In genomic region chr17:33291248-33292183, GRCh38 we compare ENCODE assay signal across 8 cellular contexts. TPM values are rescaled to one million over a fixed set of nuclear protein-coding genes. Genes with fewer than 3 reads are reported as not detected.
DNase-seq lines count a peak whose midpoint lies in the region; ATAC-seq, FAIRE-seq and TF ChIP-seq lines count a peak whose summit lies in the region.

No MANE protein-coding gene starts in this region.

- H3K4me2 ChIP-seq in A549: peak overlapping the region; percentile 99

- H3K36me3 ChIP-seq in brain microvascular endothelial cell (replicated peaks) (no peaks in the 10 kb centered on the region), upper lobe of left lung (no peaks in the 10 kb centered on the region)

- H3K27ac ChIP-seq in A549 (peak overlapping the region; percentile 76 to 88), brain microvascular endothelial cell (no peak overlapping the region), upper lobe of left lung (no peak overlapping the region)

- POLR2A ChIA-PET in A549 (lab: Yijun Ruan, JAX) (interaction anchor here (0.6 to 1.1 kb wide), 2 partner anchors 166 to 343 kb away, joined by 4 to 6 read pairs; no protein-coding TSS in a partner anchor), HEK293T (lab: Yijun Ruan, JAX) (no interaction called here)

- TF ChIP-seq RAD21 in A549 (conservative IDR thresholded peaks at IDR 0.05 in 1 of 2, IDR thresholded peaks at IDR 0.05 in 1 of 2): peak; percentile 19 to 39; a peak in 4 of 5 replicates

- DNase-seq in A549 (ENCODE audit: low read depth in 1 of 2, low spot score in 1 of 2) (peak; percentile 26 to 66), HEK293T (ENCODE audit: extremely low spot score) (peak; percentile 10), brain microvascular endothelial cell (no peak), kidney tubule cell (ENCODE audit: low spot score) (peak; percentile 50), upper lobe of left lung (peak in 1 of 2 donors; percentile 84)

- CTCF ChIA-PET in A549 (lab: Yijun Ruan, JAX): interaction anchor here (0.6 to 9.1 kb wide), 72 partner anchors 8 to 509 kb away, joined by 3 to 80 read pairs (median 5); partner anchors contain the start of gene MYO1D
- CTCF ChIA-PET in HEK293T (lab: Yijun Ruan, JAX): interaction anchor here (0.6 to 1.1 kb wide), 4 partner anchors 45 to 1017 kb away, joined by 3 read pairs; no protein-coding TSS in a partner anchor

- H3K4me3 ChIP-seq in A549 (peak overlapping the region; percentile 57), brain microvascular endothelial cell (ENCODE audit: low read depth, low read length) (peak overlapping the region; percentile 5), upper lobe of left lung (peak overlapping the region; percentile 25 to 43 (median 28))

- in situ Hi-C loops in brain microvascular endothelial cell (cut with HindIII; ENCODE audit: low pct_ligation_motif_present, low sequenced_read_pairs): no loop called here

- peaks cover 29% of the 10 kb centered on the region for H3K27me3 ChIP-seq in brain microvascular endothelial cell (replicated peaks)
- peaks cover 0 to 39% (median 16%) of the 10 kb centered on the region in 4 donors for H3K27me3 ChIP-seq in upper lobe of left lung

- TF ChIP-seq POLR2A in A549 (IDR thresholded peaks at IDR 0.05; ENCODE audit: low read length): peak; percentile 10; the same call in 1 of the 2 replicates
- TF ChIP-seq POLR2A in upper lobe of left lung (IDR thresholded peaks at IDR 0.05): no peak

- TF ChIP-seq EP300 in A549 (IDR thresholded peaks at IDR 0.05): no peak
- no peak for TF ChIP-seq EP300 in upper lobe of left lung (IDR thresholded peaks at IDR 0.05)

- H3K9me3 ChIP-seq in A549: no peaks in the 10 kb centered on the region
- H3K9me3 ChIP-seq in upper lobe of left lung: no peaks in the 10 kb centered on the region

- no peak for FAIRE-seq in A549 (lab: Jason Lieb, UNC)

- WGBS in A549 (ENCODE audit: missing lambda C conversion rate): 22% methylated on average over 27 of the region's 104 CpGs
- 0 to 3% methylated on average over 14 to 60 of the region's 104 CpGs for WGBS in upper lobe of left lung, 2 donors

- peak; percentile 34 for TF ChIP-seq CTCF in A549 (IDR thresholded peaks at IDR 0.05)
- TF ChIP-seq CTCF in brain microvascular endothelial cell (IDR thresholded peaks at IDR 0.05; ENCODE audit: low read depth, low read length, missing control alignments): no peak
- peak in 1 of 6 experiments; percentile 1 for TF ChIP-seq CTCF in upper lobe of left lung (IDR thresholded peaks at IDR 0.05)

- ATAC-seq in A549 (peak; percentile 36 to 52), upper lobe of left lung (ENCODE audit: low FRiP score in 2 of 2) (peak in 1 of 2 donors; percentile 61), HG03457 (IDR thresholded peaks at IDR 0.05; ENCODE audit: unreplicated experiment) (no peak), GM18511 (IDR thresholded peaks at IDR 0.05; ENCODE audit: unreplicated experiment) (no peak), GM18870 (IDR thresholded peaks at IDR 0.05; ENCODE audit: unreplicated experiment) (no peak)

- no peaks in the 10 kb centered on the region; the same call in 1 of the 3 replicates for H3K4me1 ChIP-seq in A549
- peaks cover 16 to 26% (median 21%) of the 10 kb centered on the region in 4 donors for H3K4me1 ChIP-seq in upper lobe of left lung

TF ChIP-seq in A549, 52 proteins besides CTCF, POLR2A, EP300 and RAD21 (continues in another document):
- TF ChIP-seq, protein P1, sequence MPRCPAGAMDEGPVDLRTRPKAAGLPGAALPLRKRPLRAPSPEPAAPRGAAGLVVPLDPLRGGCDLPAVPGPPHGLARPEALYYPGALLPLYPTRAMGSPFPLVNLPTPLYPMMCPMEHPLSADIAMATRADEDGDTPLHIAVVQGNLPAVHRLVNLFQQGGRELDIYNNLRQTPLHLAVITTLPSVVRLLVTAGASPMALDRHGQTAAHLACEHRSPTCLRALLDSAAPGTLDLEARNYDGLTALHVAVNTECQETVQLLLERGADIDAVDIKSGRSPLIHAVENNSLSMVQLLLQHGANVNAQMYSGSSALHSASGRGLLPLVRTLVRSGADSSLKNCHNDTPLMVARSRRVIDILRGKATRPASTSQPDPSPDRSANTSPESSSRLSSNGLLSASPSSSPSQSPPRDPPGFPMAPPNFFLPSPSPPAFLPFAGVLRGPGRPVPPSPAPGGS (IDR thresholded peaks at IDR 0.05): no peak
- TF ChIP-seq, protein P2, sequence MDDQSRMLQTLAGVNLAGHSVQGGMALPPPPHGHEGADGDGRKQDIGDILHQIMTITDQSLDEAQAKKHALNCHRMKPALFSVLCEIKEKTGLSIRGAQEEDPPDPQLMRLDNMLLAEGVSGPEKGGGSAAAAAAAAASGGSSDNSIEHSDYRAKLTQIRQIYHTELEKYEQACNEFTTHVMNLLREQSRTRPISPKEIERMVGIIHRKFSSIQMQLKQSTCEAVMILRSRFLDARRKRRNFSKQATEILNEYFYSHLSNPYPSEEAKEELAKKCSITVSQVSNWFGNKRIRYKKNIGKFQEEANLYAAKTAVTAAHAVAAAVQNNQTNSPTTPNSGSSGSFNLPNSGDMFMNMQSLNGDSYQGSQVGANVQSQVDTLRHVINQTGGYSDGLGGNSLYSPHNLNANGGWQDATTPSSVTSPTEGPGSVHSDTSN (IDR thresholded peaks at IDR 0.05): no peak
- no peak for TF ChIP-seq CHD2 (IDR thresholded peaks at IDR 0.05; ENCODE audit: low read length, partially characterized antibody)
- TF ChIP-seq RFX5 (IDR thresholded peaks at IDR 0.05): no peak
- TF ChIP-seq RCOR1 (IDR thresholded peaks at IDR 0.05; ENCODE audit: low read depth, low read length): no peak
- no peak for TF ChIP-seq PHF8 (IDR thresholded peaks at IDR 0.05; ENCODE audit: borderline replicate concordance, low read depth)
- no peak; a peak in 1 of 5 replicates for TF ChIP-seq JUN (IDR thresholded peaks at IDR 0.05)
- no peak for TF ChIP-seq CBX2 (IDR thresholded peaks at IDR 0.05; ENCODE audit: borderline replicate concordance, low read depth)
- TF ChIP-seq HOXB5 (CRISPR knock-in tag; IDR thresholded peaks at IDR 0.05): no peak
- no peak for TF ChIP-seq HOXA7 (CRISPR knock-in tag; IDR thresholded peaks at IDR 0.05)
- TF ChIP-seq SREBF2 (IDR thresholded peaks at IDR 0.05): no peak
- no peak for TF ChIP-seq MAFK (IDR thresholded peaks at IDR 0.05; ENCODE audit: partially characterized antibody)
- TF ChIP-seq, protein P3, sequence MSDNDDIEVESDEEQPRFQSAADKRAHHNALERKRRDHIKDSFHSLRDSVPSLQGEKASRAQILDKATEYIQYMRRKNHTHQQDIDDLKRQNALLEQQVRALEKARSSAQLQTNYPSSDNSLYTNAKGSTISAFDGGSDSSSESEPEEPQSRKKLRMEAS (IDR thresholded peaks at IDR 0.05): peak; percentile 65; the same call in 1 of the 2 replicates
- peak; percentile 92; the same call in 1 of the 2 replicates for TF ChIP-seq HDAC2 (IDR thresholded peaks at IDR 0.05)
- no peak for TF ChIP-seq MYC (IDR thresholded peaks at IDR 0.05; ENCODE audit: borderline replicate concordance, low read length)

TF ChIP-seq in HEK293T, 16 proteins besides CTCF, POLR2A, EP300 and RAD21:
- TF ChIP-seq FOXA1 (IDR thresholded peaks at IDR 0.05) (no peak), FOXK2 (IDR thresholded peaks at IDR 0.05) (no peak), ARNT (IDR thresholded peaks at IDR 0.05) (no peak), BHLHE40 (IDR thresholded peaks at IDR 0.05; ENCODE audit: borderline replicate concordance) (no peak), NFRKB (IDR thresholded peaks at IDR 0.05) (no peak), L3MBTL2 (conservative IDR thresholded peaks at IDR 0.05) (no peak), LEF1 (IDR thresholded peaks at IDR 0.05; ENCODE audit: borderline replicate concordance) (no peak), CTBP1 (IDR thresholded peaks at IDR 0.05; ENCODE audit: borderline replicate concordance) (no peak), SUZ12 (IDR thresholded peaks at IDR 0.05) (no peak), ZNF384 (IDR thresholded peaks at IDR 0.05) (no peak), ELF4 (IDR thresholded peaks at IDR 0.05) (no peak), HDGF (IDR thresholded peaks at IDR 0.05; ENCODE audit: borderline replicate concordance) (no peak), SP1 (IDR thresholded peaks at IDR 0.05) (no peak), FOXM1 (IDR thresholded peaks at IDR 0.05; ENCODE audit: borderline replicate concordance) (no peak), TARDBP (IDR thresholded peaks at IDR 0.05) (no peak)
- TF ChIP-seq, protein P4, sequence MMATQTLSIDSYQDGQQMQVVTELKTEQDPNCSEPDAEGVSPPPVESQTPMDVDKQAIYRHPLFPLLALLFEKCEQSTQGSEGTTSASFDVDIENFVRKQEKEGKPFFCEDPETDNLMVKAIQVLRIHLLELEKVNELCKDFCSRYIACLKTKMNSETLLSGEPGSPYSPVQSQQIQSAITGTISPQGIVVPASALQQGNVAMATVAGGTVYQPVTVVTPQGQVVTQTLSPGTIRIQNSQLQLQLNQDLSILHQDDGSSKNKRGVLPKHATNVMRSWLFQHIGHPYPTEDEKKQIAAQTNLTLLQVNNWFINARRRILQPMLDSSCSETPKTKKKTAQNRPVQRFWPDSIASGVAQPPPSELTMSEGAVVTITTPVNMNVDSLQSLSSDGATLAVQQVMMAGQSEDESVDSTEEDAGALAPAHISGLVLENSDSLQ (IDR thresholded peaks at IDR 0.05): no peak
TF ChIP-seq in HEK293T: peak in this region for 0.

RNA-seq across cellular contexts. Expression of gene ASIC2, which starts 1.6 kb away (rescaled TPM):
- polyA plus RNA-seq in A549 (2011; rRNA removed) (1.9 and 2.2 TPM in 2 replicates), A549 (2017; fragmentation: RNase III; extraction: RNeasy Plus Mini Kit Qiagen cat#74134 plus additional on column Dnase treatment) (1.5 to 1.9 TPM (median 1.6 TPM) in 3 replicates)
- polyA plus RNA-seq in A549 (2012; cell fraction: cytosol; rRNA removed): 1.0 and 1.5 TPM in 2 replicates
- polyA plus RNA-seq in A549 (2012; cell fraction: nucleus; rRNA removed): 1.3 and 1.7 TPM in 2 replicates
- polyA minus RNA-seq in A549 (2011; rRNA and poly(A)+ RNA removed): 2.8 and 3.7 TPM in 2 replicates
- under 1 TPM in 1 of 6 donors, not detected in 5; 0.17 TPM for total RNA-seq in upper lobe of left lung

Comparison
In these comparisons a context has a peak if more than half of its experiments do, and no peak if none do; other contexts are left out.
1. ATAC-seq: peak in A549 (2 of 2); none in HG03457 (single experiment), GM18511 (single experiment) and GM18870 (single experiment).
2. H3K27ac ChIP-seq: peak in A549 (2 of 2); none in brain microvascular endothelial cell (single experiment) and upper lobe of left lung (0 of 4).
3. H3K4me3 ChIP-seq: peak in every context shown above with its lines; median percentile 57 in A549; 28 in upper lobe of left lung; 5 in brain microvascular endothelial cell.